ENCODE assay signal across 19 cellular contexts in the genomic region with DNA sequence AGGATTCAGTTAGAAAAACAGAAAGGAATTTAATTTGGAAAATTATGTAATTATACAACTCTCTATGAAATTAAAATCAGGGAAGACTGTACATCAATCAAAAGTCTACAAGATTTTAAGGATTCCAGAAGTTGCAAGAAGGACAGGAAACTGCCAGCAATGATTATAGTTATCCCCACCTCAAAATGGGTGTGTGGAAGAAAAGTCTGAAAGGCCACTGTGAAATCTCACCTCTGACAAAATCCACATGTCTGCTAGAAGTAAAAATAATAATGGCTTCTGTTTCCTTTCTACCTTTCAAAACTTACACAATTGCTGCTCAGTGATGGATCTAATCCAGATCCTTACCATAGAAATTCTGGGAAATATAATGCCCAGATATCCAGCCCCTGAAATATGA.
DNase-seq lines count a peak whose midpoint lies in the region; ATAC-seq, FAIRE-seq and TF ChIP-seq lines count a peak whose summit lies in the region.
"Had no signal": no experiment of that assay in that cellular context is flagged by ENCODE, and none has a peak within 500 bp of the region (broad histone marks: within the 10 kb centered on the region; RNA-seq: fewer than 3 reads in every experiment).

No MANE protein-coding gene starts in this region.

- H3K27ac Mint-ChIP-seq in CD4-positive, alpha-beta T cell: no peak overlapping the region
- H3K27ac Mint-ChIP-seq in activated T-helper 2 cell treated with anti-CD3 and anti-CD28 coated beads, Interferon-gamma antibody, Interleukin-2, Interleukin-4, amounts not matched to agents 10 μg/mL and 5 μg/mL and 100 μg/mL, durations not matched to agents 14 hours and 24 hours and 36 hours: no peak overlapping the region
- H3K27ac Mint-ChIP-seq: CD14-positive monocyte; CD8-positive, alpha-beta T cell had no signal

- H3K36me3 Mint-ChIP-seq in CD4-positive, alpha-beta T cell (ENCODE audit: low read depth): no peaks in the 10 kb centered on the region
- no peaks in the 10 kb centered on the region for H3K36me3 Mint-ChIP-seq in activated T-helper 2 cell treated with anti-CD3 and anti-CD28 coated beads, Interferon-gamma antibody, Interleukin-2, Interleukin-4, amounts not matched to agents 10 μg/mL and 5 μg/mL and 100 μg/mL, durations not matched to agents 14 hours and 24 hours and 36 hours (ENCODE audit: low read depth)
- H3K36me3 Mint-ChIP-seq: CD14-positive monocyte; CD8-positive, alpha-beta T cell had no signal

- no peak overlapping the region for H4K91ac ChIP-seq in neuronal stem cell (ENCODE audit: low read depth, low read length, poor library complexity)

- no TSS peak for BruUV-seq in OCI-LY7 (replicated peaks; lab: Mats Ljungman, UMichigan)

- no peak overlapping the region for H4K8ac ChIP-seq in neuronal stem cell (ENCODE audit: low read depth, low read length)

- H3F3A ChIP-seq in SU-DHL-6 (ENCODE audit: insufficient read depth): peaks cover 23% of the 10 kb centered on the region

- H2AFZ ChIP-seq in OCI-LY7 (ENCODE audit: low read length) (peak overlapping the region; percentile 78; the same call in 1 of the 2 replicates), SU-DHL-6 (ENCODE audit: low read depth, low read length, severe bottlenecking) (peak overlapping the region; percentile 23), neuronal stem cell (ENCODE audit: low read length) (peak overlapping the region; percentile 65)
- H2AFZ ChIP-seq: GM23248 had no signal

- H3K27me3 Mint-ChIP-seq in CD4-positive, alpha-beta T cell: no peaks in the 10 kb centered on the region
- no peaks in the 10 kb centered on the region for H3K27me3 Mint-ChIP-seq in activated T-helper 2 cell treated with anti-CD3 and anti-CD28 coated beads, Interferon-gamma antibody, Interleukin-2, Interleukin-4, amounts not matched to agents 10 μg/mL and 5 μg/mL and 100 μg/mL, durations not matched to agents 14 hours and 24 hours and 36 hours (ENCODE audit: low read depth)
- H3K27me3 Mint-ChIP-seq: IgD-negative memory B cell had no signal

- H2BK120ac ChIP-seq in neuronal stem cell (ENCODE audit: low read depth, low read length): no peak overlapping the region

- DNase-seq in GM19239 (ENCODE audit: insufficient read length, low spot score) (no peak), OCI-LY7 (ENCODE audit: low spot score) (no peak), neuronal stem cell (ENCODE audit: low spot score) (no peak), dorsolateral prefrontal cortex (no peak), GOT3 (lab: John Stamatoyannopoulos, UW) (no peak)
- DNase-seq in CD4-positive, alpha-beta T cell: no peak
- DNase-seq in activated T-helper 2 cell treated with anti-CD3 and anti-CD28 coated beads, Interferon-gamma antibody, Interleukin-2, Interleukin-4, amounts not matched to agents 10 μg/mL and 5 μg/mL and 100 μg/mL, durations not matched to agents 14 hours and 24 hours and 36 hours (ENCODE audit: low spot score): no peak
- DNase-seq: 8988T; Calu3; CD8-positive, alpha-beta T cell; DMS79 treated with DMSO at 0.1 percent for 48 hours; GF-D8; GM23248; H9 had no signal

- no peak overlapping the region for H3K4me2 ChIP-seq in OCI-LY7 (ENCODE audit: low read length)
- no peak overlapping the region for H3K4me2 ChIP-seq in SU-DHL-6 (ENCODE audit: low read depth, low read length, poor library complexity, severe bottlenecking)
- no peak overlapping the region for H3K4me2 ChIP-seq in neuronal stem cell (ENCODE audit: insufficient read depth, low read length, poor library complexity, severe bottlenecking)
- H3K4me2 ChIP-seq: BLaER1 had no signal

- H3K4me3 Mint-ChIP-seq in CD4-positive, alpha-beta T cell: no peak overlapping the region
- no peak overlapping the region for H3K4me3 Mint-ChIP-seq in activated T-helper 2 cell treated with anti-CD3 and anti-CD28 coated beads, Interferon-gamma antibody, Interleukin-2, Interleukin-4, amounts not matched to agents 10 μg/mL and 5 μg/mL and 100 μg/mL, durations not matched to agents 14 hours and 24 hours and 36 hours (ENCODE audit: low read depth)
- H3K4me3 Mint-ChIP-seq: CD14-positive monocyte; CD8-positive, alpha-beta T cell; H9 had no signal

- H3K9me3 ChIP-seq in OCI-LY7 (ENCODE audit: low read length): peaks cover 12% of the 10 kb centered on the region; the same call in 1 of the 2 replicates
- peaks cover 11% of the 10 kb centered on the region; the same call in 1 of the 2 replicates for H3K9me3 ChIP-seq in SU-DHL-6 (ENCODE audit: insufficient read depth, low read length)
- peaks cover 2 to 13% of the 10 kb centered on the region in 2 donors for H3K9me3 ChIP-seq in neuronal stem cell (replicated peaks in 1 of 2; ENCODE audit: control insufficient read depth in 2 of 2, insufficient read depth in 1 of 2, low read depth in 1 of 2, low read length in 2 of 2)
- no peaks in the 10 kb centered on the region for H3K9me3 ChIP-seq in CD4-positive, alpha-beta T cell (ENCODE audit: control insufficient read depth, low read length)

- H3K9ac ChIP-seq in SU-DHL-6 (ENCODE audit: low read length): no peak overlapping the region
- no peak overlapping the region for H3K9ac ChIP-seq in neuronal stem cell (ENCODE audit: low read depth, low read length, poor library complexity)
- H3K9ac ChIP-seq: BLaER1, GM23248 had no signal

- H4K20me1 ChIP-seq in OCI-LY7 (ENCODE audit: insufficient read depth, low read length) (no peaks in the 10 kb centered on the region), SU-DHL-6 (ENCODE audit: low read depth, low read length) (no peaks in the 10 kb centered on the region)
- H4K20me1 ChIP-seq: BLaER1 had no signal

- no peak overlapping the region for H2BK15ac ChIP-seq in neuronal stem cell (ENCODE audit: low read length)

- no peaks in the 10 kb centered on the region for H3K79me2 ChIP-seq in OCI-LY7 (ENCODE audit: insufficient read depth, low read depth, low read length)
- no peaks in the 10 kb centered on the region for H3K79me2 ChIP-seq in SU-DHL-6 (ENCODE audit: insufficient read depth, low read length)

- POLR2A ChIA-PET in OCI-LY7 (lab: Charles Lee): no interaction called here
- POLR2A ChIA-PET in CD4-positive, alpha-beta T cell (lab: Charles Lee): no interaction called here

- no peaks in the 10 kb centered on the region for H3K4me1 Mint-ChIP-seq in CD4-positive, alpha-beta T cell (ENCODE audit: low read depth)
- no peaks in the 10 kb centered on the region for H3K4me1 Mint-ChIP-seq in activated T-helper 2 cell treated with anti-CD3 and anti-CD28 coated beads, Interferon-gamma antibody, Interleukin-2, Interleukin-4, amounts not matched to agents 10 μg/mL and 5 μg/mL and 100 μg/mL, durations not matched to agents 14 hours and 24 hours and 36 hours (ENCODE audit: low read depth)
- H3K4me1 Mint-ChIP-seq: CD14-positive monocyte had no signal

- no peak overlapping the region for H3K4ac ChIP-seq in neuronal stem cell (ENCODE audit: low read length)

- H3K4me1 ChIP-seq in OCI-LY7 (ENCODE audit: insufficient read depth, low read length, poor library complexity, severe bottlenecking): peaks cover 28% of the 10 kb centered on the region
- H3K4me1 ChIP-seq in neuronal stem cell (ENCODE audit: control insufficient read depth in 2 of 2, insufficient read depth in 1 of 2, low read depth in 1 of 2, low read length in 2 of 2): peaks cover 2 to 3% of the 10 kb centered on the region in 2 donors
- H3K4me1 ChIP-seq: BLaER1 had no signal

- intact Hi-C loops in OCI-LY7 (cut with micrococcal nuclease; ENCODE audit: unreplicated experiment) (no loop called here), dorsolateral prefrontal cortex (cut with DNase I) (no loop called here)
- intact Hi-C loops in CD4-positive, alpha-beta T cell (cut with DNase I, micrococcal nuclease): no loop called here
- intact Hi-C loops in activated T-helper 2 cell treated with anti-CD3 and anti-CD28 coated beads, Interferon-gamma antibody, Interleukin-2, Interleukin-4, amounts not matched to agents 10 μg/mL and 5 μg/mL and 100 μg/mL, durations not matched to agents 14 hours and 24 hours and 36 hours (cut with micrococcal nuclease): no loop called here

- TF ChIP-seq CTCF in OCI-LY7 (conservative IDR thresholded peaks at IDR 0.05; ENCODE audit: low read length) (no peak), SU-DHL-6 (IDR thresholded peaks at IDR 0.05; ENCODE audit: insufficient read depth, low read length, poor library complexity, severe bottlenecking) (no peak), dorsolateral prefrontal cortex (IDR thresholded peaks at IDR 0.05 in 54 of 56, conservative IDR thresholded peaks at IDR 0.05 in 2 of 56; ENCODE audit: low read depth in 1 of 56, partially characterized antibody in 56 of 56) (no peak)
- no peak for TF ChIP-seq CTCF in CD4-positive, alpha-beta T cell (IDR thresholded peaks at IDR 0.05)

- no peaks in the 10 kb centered on the region for H3K27me3 ChIP-seq in SU-DHL-6 (ENCODE audit: low read length)
- no peaks in the 10 kb centered on the region for H3K27me3 ChIP-seq in neuronal stem cell (ENCODE audit: control insufficient read depth in 3 of 3, insufficient read depth in 3 of 3, low read depth in 1 of 3, low read length in 3 of 3)
- H3K27me3 ChIP-seq in CD4-positive, alpha-beta T cell (ENCODE audit: control insufficient read depth, insufficient read depth, low read length): no peaks in the 10 kb centered on the region
- no peaks in the 10 kb centered on the region for H3K27me3 ChIP-seq in dorsolateral prefrontal cortex
- H3K27me3 ChIP-seq: BLaER1 had no signal

- H3K36me3 ChIP-seq in OCI-LY7 (ENCODE audit: insufficient read depth, low read length): peaks cover 8% of the 10 kb centered on the region; the same call in 1 of the 2 replicates
- no peaks in the 10 kb centered on the region for H3K36me3 ChIP-seq in SU-DHL-6 (ENCODE audit: low read length)
- H3K36me3 ChIP-seq in neuronal stem cell (replicated peaks in 1 of 2; ENCODE audit: control insufficient read depth in 2 of 2, insufficient read depth in 2 of 2, low read length in 2 of 2): no peaks in the 10 kb centered on the region
- H3K36me3 ChIP-seq: BLaER1 had no signal

- H3K4me3 ChIP-seq in OCI-LY7 (ENCODE audit: low read depth, low read length, poor library complexity, severe bottlenecking) (no peak overlapping the region), SU-DHL-6 (ENCODE audit: insufficient read depth, low read length, poor library complexity, severe bottlenecking) (no peak overlapping the region), neuronal stem cell (ENCODE audit: low read length in 2 of 2) (no peak overlapping the region), dorsolateral prefrontal cortex (no peak overlapping the region)
- H3K4me3 ChIP-seq: BLaER1, GM23248 had no signal

- H3K23ac ChIP-seq in neuronal stem cell (ENCODE audit: low read depth, low read length, poor library complexity): no peak overlapping the region

- H2AK5ac ChIP-seq in neuronal stem cell (ENCODE audit: low read depth, low read length): no peak overlapping the region

- no peak overlapping the region for H3K14ac ChIP-seq in neuronal stem cell (ENCODE audit: low read length)

- FAIRE-seq in GM19239 (lab: Jason Lieb, UNC): peak; percentile 28
- FAIRE-seq: HepG2 had no signal

- ATAC-seq in CD4-positive, alpha-beta T cell (ENCODE audit: poor library complexity): no peak
- ATAC-seq: CD8-positive, alpha-beta T cell; HepG2 had no signal

- no peak overlapping the region for H3K18ac ChIP-seq in neuronal stem cell (ENCODE audit: low read length)

- H3K79me1 ChIP-seq in neuronal stem cell (ENCODE audit: low read depth, low read length): no peaks in the 10 kb centered on the region

- peaks cover 14% of the 10 kb centered on the region for H3K9me3 Mint-ChIP-seq in CD4-positive, alpha-beta T cell
- peaks cover 42% of the 10 kb centered on the region for H3K9me3 Mint-ChIP-seq in activated T-helper 2 cell treated with anti-CD3 and anti-CD28 coated beads, Interferon-gamma antibody, Interleukin-2, Interleukin-4, amounts not matched to agents 10 μg/mL and 5 μg/mL and 100 μg/mL, durations not matched to agents 14 hours and 24 hours and 36 hours

- no peak overlapping the region for H3K27ac ChIP-seq in OCI-LY7 (ENCODE audit: low read depth, low read length, poor library complexity, severe bottlenecking)
- no peak overlapping the region for H3K27ac ChIP-seq in SU-DHL-6 (ENCODE audit: low read depth, low read length)
- H3K27ac ChIP-seq in neuronal stem cell (replicated peaks; ENCODE audit: low read length): no peak overlapping the region
- H3K27ac ChIP-seq in CD4-positive, alpha-beta T cell (ENCODE audit: low read depth, low read length): no peak overlapping the region
- no peak overlapping the region for H3K27ac ChIP-seq in dorsolateral prefrontal cortex
- H3K27ac ChIP-seq: BLaER1, GM23248 had no signal

- H2BK12ac ChIP-seq in neuronal stem cell (ENCODE audit: low read length): no peak overlapping the region

- CTCF ChIA-PET in OCI-LY7 (lab: Charles Lee; ENCODE audit: unreplicated experiment): no interaction called here
- CTCF ChIA-PET in CD4-positive, alpha-beta T cell (lab: Charles Lee): no interaction called here

- no peaks in the 10 kb centered on the region for H3K9me2 ChIP-seq in OCI-LY7 (ENCODE audit: insufficient read depth, low read length)
- no peaks in the 10 kb centered on the region for H3K9me2 ChIP-seq in SU-DHL-6 (replicated peaks; ENCODE audit: insufficient read depth, low read length)

- H2BK5ac ChIP-seq in neuronal stem cell (ENCODE audit: low read length): no peak overlapping the region

Comparison
In these comparisons a context has a peak if more than half of its experiments do, and no peak if none do; other contexts are left out.
1. H2AFZ ChIP-seq: peak in every context shown above with its lines; median percentile 78 in OCI-LY7; 65 in neuronal stem cell; 23 in SU-DHL-6.